1 cellular context compared by ENCODE assay signal in the genomic region with DNA sequence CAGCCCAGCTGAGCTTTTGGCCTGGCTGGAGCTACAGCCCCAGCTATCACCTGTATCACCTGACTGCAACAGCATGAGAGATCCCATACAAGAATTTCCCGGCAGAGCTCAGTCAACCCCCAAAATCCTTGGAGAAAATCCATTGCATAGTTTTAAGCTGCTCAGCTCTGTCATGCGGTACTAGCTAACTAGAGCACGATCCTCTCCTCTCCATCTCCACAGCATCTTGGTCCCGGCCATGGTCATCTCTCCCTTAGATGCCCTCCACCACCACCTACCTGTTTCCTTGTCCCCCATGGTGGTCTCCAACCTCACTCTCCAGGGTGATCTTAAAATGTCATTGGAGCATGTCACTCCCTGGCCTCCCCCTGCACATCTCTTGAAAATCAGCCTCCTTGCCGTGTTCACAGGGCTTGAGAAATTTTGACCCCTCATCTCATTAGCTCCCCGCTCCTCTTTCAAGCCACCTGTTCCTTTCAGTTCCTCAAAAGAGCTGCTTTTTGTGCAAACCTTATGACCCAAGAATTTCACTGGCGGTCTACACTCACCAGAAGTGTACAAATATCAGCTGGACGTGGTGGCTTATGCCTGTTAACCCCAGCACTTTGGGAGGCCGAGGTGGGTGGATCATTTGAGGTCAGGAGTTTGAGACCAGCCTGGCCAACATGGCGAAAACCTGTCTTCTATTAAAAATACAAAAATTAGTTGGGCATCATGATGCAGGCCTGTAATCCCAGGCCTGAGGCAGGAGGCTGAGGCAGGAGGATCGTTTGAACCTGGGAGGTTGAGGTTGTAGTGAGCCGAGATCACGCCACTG.
TF ChIP-seq lines count a peak whose summit lies in the region.

No MANE protein-coding gene starts in this region.

TF ChIP-seq in HepG2, 621 proteins besides CTCF, POLR2A, EP300 and RAD21:
- TF ChIP-seq, protein P1, sequence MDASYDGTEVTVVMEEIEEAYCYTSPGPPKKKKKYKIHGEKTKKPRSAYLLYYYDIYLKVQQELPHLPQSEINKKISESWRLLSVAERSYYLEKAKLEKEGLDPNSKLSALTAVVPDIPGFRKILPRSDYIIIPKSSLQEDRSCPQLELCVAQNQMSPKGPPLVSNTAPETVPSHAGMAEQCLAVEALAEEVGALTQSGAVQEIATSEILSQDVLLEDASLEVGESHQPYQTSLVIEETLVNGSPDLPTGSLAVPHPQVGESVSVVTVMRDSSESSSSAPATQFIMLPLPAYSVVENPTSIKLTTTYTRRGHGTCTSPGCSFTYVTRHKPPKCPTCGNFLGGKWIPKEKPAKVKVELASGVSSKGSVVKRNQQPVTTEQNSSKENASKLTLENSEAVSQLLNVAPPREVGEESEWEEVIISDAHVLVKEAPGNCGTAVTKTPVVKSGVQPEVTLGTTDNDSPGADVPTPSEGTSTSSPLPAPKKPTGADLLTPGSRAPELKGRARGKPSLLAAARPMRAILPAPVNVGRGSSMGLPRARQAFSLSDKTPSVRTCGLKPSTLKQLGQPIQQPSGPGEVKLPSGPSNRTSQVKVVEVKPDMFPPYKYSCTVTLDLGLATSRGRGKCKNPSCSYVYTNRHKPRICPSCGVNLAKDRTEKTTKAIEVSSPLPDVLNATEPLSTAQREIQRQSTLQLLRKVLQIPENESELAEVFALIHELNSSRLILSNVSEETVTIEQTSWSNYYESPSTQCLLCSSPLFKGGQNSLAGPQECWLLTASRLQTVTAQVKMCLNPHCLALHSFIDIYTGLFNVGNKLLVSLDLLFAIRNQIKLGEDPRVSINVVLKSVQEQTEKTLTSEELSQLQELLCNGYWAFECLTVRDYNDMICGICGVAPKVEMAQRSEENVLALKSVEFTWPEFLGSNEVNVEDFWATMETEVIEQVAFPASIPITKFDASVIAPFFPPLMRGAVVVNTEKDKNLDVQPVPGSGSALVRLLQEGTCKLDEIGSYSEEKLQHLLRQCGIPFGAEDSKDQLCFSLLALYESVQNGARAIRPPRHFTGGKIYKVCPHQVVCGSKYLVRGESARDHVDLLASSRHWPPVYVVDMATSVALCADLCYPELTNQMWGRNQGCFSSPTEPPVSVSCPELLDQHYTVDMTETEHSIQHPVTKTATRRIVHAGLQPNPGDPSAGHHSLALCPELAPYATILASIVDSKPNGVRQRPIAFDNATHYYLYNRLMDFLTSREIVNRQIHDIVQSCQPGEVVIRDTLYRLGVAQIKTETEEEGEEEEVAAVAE (CRISPR knock-in tag; IDR thresholded peaks at IDR 0.05; ENCODE audit: borderline replicate concordance): no peak
- TF ChIP-seq SETDB1 (CRISPR knock-in tag; IDR thresholded peaks at IDR 0.05; ENCODE audit: borderline replicate concordance) (no peak), ZNF225 (CRISPR knock-in tag; IDR thresholded peaks at IDR 0.05) (no peak), NFYC (CRISPR knock-in tag; IDR thresholded peaks at IDR 0.05) (no peak), ZNF235 (CRISPR knock-in tag; IDR thresholded peaks at IDR 0.05; ENCODE audit: borderline replicate concordance) (no peak), ZBTB38 (CRISPR knock-in tag; IDR thresholded peaks at IDR 0.05) (no peak), HHEX (CRISPR knock-in tag; IDR thresholded peaks at IDR 0.05) (no peak)
- TF ChIP-seq, protein P2, sequence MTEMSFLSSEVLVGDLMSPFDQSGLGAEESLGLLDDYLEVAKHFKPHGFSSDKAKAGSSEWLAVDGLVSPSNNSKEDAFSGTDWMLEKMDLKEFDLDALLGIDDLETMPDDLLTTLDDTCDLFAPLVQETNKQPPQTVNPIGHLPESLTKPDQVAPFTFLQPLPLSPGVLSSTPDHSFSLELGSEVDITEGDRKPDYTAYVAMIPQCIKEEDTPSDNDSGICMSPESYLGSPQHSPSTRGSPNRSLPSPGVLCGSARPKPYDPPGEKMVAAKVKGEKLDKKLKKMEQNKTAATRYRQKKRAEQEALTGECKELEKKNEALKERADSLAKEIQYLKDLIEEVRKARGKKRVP (CRISPR knock-in tag; IDR thresholded peaks at IDR 0.05): no peak
